21 cellular contexts compared by ENCODE assay signal in genomic region chr18:27995770-27996502, GRCh38.
A peak's percentile ranks its signal among the peaks of the same experiment; 100 is the strongest.
DNase-seq lines count a peak whose midpoint lies in the region; ATAC-seq lines count a peak whose summit lies in the region.
"Had no signal": no experiment of that assay in that cellular context is flagged by ENCODE, and none has a peak within 500 bp of the region (broad histone marks: within the 10 kb centered on the region; RNA-seq: fewer than 3 reads in every experiment).

No MANE protein-coding gene starts in this region.

- H3K27ac Mint-ChIP-seq in activated CD4-positive, alpha-beta memory T cell treated with anti-CD3 and anti-CD28 coated beads for 36 hours = no peak overlapping the region

- intact Hi-C loops in Right ventricle myocardium inferior (cut with DNase I) = no loop called here
- intact Hi-C loops in cardiac septum (cut with DNase I) = no loop called here
- intact Hi-C loops in Right ventricle myocardium superior (cut with DNase I) = no loop called here
- intact Hi-C loops in left ventricle myocardium superior (cut with micrococcal nuclease) = loop anchor here (10.0 kb wide), 1 partner anchor 109 kb away; no protein-coding TSS in a partner anchor
- intact Hi-C loops in activated CD4-positive, alpha-beta memory T cell treated with anti-CD3 and anti-CD28 coated beads for 36 hours (cut with micrococcal nuclease) = no loop called here

- CTCF ChIA-PET in activated CD4-positive, alpha-beta memory T cell treated with anti-CD3 and anti-CD28 coated beads for 36 hours (lab: Charles Lee) = no interaction called here

- POLR2A ChIA-PET in activated CD4-positive, alpha-beta memory T cell treated with anti-CD3 and anti-CD28 coated beads for 36 hours (lab: Charles Lee) = no interaction called here

- H3K9me3 Mint-ChIP-seq in activated CD4-positive, alpha-beta memory T cell treated with anti-CD3 and anti-CD28 coated beads for 36 hours = peaks cover 24% of the 10 kb centered on the region

- no peaks in the 10 kb centered on the region for H3K4me1 Mint-ChIP-seq in activated CD4-positive, alpha-beta memory T cell treated with anti-CD3 and anti-CD28 coated beads for 36 hours (ENCODE audit: low read depth)

- no peaks in the 10 kb centered on the region for H3K27me3 Mint-ChIP-seq in activated CD4-positive, alpha-beta memory T cell treated with anti-CD3 and anti-CD28 coated beads for 36 hours

- peak; percentile 62 for ATAC-seq in Right ventricle myocardium inferior
- peak; percentile 65 for ATAC-seq in Right ventricle myocardium superior (ENCODE audit: poor library complexity)
- peak; percentile 72 for ATAC-seq in left ventricle myocardium superior
- no peak for ATAC-seq in HG03457 (IDR thresholded peaks at IDR 0.05; ENCODE audit: unreplicated experiment)

- H3K4me3 Mint-ChIP-seq in activated CD4-positive, alpha-beta memory T cell treated with anti-CD3 and anti-CD28 coated beads for 36 hours = no peak overlapping the region

- H3K36me3 Mint-ChIP-seq in activated CD4-positive, alpha-beta memory T cell treated with anti-CD3 and anti-CD28 coated beads for 36 hours = no peaks in the 10 kb centered on the region

- DNase-seq in Right ventricle myocardium inferior (ENCODE audit: missing footprints) (no peak), cardiac septum (ENCODE audit: low spot score) (no peak), Right ventricle myocardium superior (no peak), left ventricle myocardium superior (no peak), NCI-H2196 treated with DMSO at 0.1 percent for 48 hours (lab: John Stamatoyannopoulos, UW; ENCODE audit: unreplicated experiment) (no peak)
- no peak for DNase-seq in activated CD4-positive, alpha-beta memory T cell treated with anti-CD3 and anti-CD28 coated beads for 36 hours
- DNase-seq: 8988T; ACHN; Calu3; DMS79 treated with DMSO at 0.1 percent for 48 hours; H7; KG1; MM.1S; NCI-H2029; NCI-H446 treated with DMSO at 0.1 percent for 48 hours; NCI-H526; NCI-H82; NK-92 treated with Interleukin-12 subunit alpha and Interleukin-12 subunit beta, amount 100 ng/mL, for 24 hours; PC-9; SHP77 had no signal
